ENCODE assay signal across 18 cellular contexts in genomic region chr5:180083529-180084060, GRCh38.
"Had no signal": no experiment of that assay in that cellular context is flagged by ENCODE, and none has a peak within 500 bp of the region (broad histone marks: within the 10 kb centered on the region; RNA-seq: fewer than 3 reads in every experiment).

No MANE protein-coding gene starts in this region.

- H3K9me3 ChIP-seq: body of pancreas, colonic mucosa, gastroesophageal sphincter, heart left ventricle, tibial artery had no signal

- H3K27ac ChIP-seq: colonic mucosa, gastroesophageal sphincter, heart left ventricle, tibial artery had no signal

- H3K9me3 Mint-ChIP-seq: activated CD4-positive, alpha-beta memory T cell treated with anti-CD3 and anti-CD28 coated beads for 36 hours; activated naive CD8-positive, alpha-beta T cell treated with anti-CD3 and anti-CD28 coated beads, Interleukin-2, amount 10 ng/mL, durations not matched to agents 7 days and 5 days; activated T-helper 1 cell treated with anti-CD3 and anti-CD28 coated beads, Interleukin-12 subunit alpha, Interleukin-12 subunit beta, Interleukin-2, Interleukin-4 antibody, amounts not matched to agents 30 ng/mL and 10 ng/mL and 1 ng/mL, durations not matched to agents 14 hours and 24 hours and 36 hours; nephron had no signal

- ATAC-seq: body of pancreas; gastroesophageal sphincter; heart left ventricle; stimulated activated naive CD8-positive, alpha-beta T cell treated with anti-CD3 and anti-CD28 coated beads, Interleukin-15, Interleukin-2, amounts not matched to agents 100 U/mL and 50 U/mL, for 24 hours had no signal

- H3K36me3 ChIP-seq: colonic mucosa, gastroesophageal sphincter, heart left ventricle, tibial artery had no signal

- H3K27ac Mint-ChIP-seq: activated CD4-positive, alpha-beta memory T cell treated with anti-CD3 and anti-CD28 coated beads for 36 hours; activated naive CD8-positive, alpha-beta T cell treated with anti-CD3 and anti-CD28 coated beads, Interleukin-2, amount 10 ng/mL, durations not matched to agents 7 days and 5 days; activated T-helper 1 cell treated with anti-CD3 and anti-CD28 coated beads, Interleukin-12 subunit alpha, Interleukin-12 subunit beta, Interleukin-2, Interleukin-4 antibody, amounts not matched to agents 30 ng/mL and 10 ng/mL and 1 ng/mL, durations not matched to agents 14 hours and 24 hours and 36 hours; progenitor cell of endocrine pancreas had no signal

- H3K36me3 Mint-ChIP-seq: activated CD4-positive, alpha-beta memory T cell treated with anti-CD3 and anti-CD28 coated beads for 36 hours; activated naive CD8-positive, alpha-beta T cell treated with anti-CD3 and anti-CD28 coated beads, Interleukin-2, amount 10 ng/mL, durations not matched to agents 7 days and 5 days had no signal

- H3K4me3 Mint-ChIP-seq: activated CD4-positive, alpha-beta memory T cell treated with anti-CD3 and anti-CD28 coated beads for 36 hours; activated naive CD8-positive, alpha-beta T cell treated with anti-CD3 and anti-CD28 coated beads, Interleukin-2, amount 10 ng/mL, durations not matched to agents 7 days and 5 days; activated T-helper 1 cell treated with anti-CD3 and anti-CD28 coated beads, Interleukin-12 subunit alpha, Interleukin-12 subunit beta, Interleukin-2, Interleukin-4 antibody, amounts not matched to agents 30 ng/mL and 10 ng/mL and 1 ng/mL, durations not matched to agents 14 hours and 24 hours and 36 hours; nephron had no signal

- H3K4me1 ChIP-seq: colonic mucosa, gastroesophageal sphincter, tibial artery had no signal

- H3K4me3 ChIP-seq: body of pancreas, colonic mucosa, gastroesophageal sphincter, heart left ventricle, tibial artery had no signal

- H3K27me3 ChIP-seq: body of pancreas, colonic mucosa had no signal

- DNase-seq: activated CD4-positive, alpha-beta memory T cell treated with anti-CD3 and anti-CD28 coated beads for 36 hours; activated CD4-positive, alpha-beta T cell treated with anti-CD3 and anti-CD28 coated beads for 4 hours; activated gamma-delta T cell treated with Interleukin-2 at 50 U/mL for 16 hours; activated naive CD8-positive, alpha-beta T cell treated with anti-CD3 and anti-CD28 coated beads, Interleukin-2, amount 10 ng/mL, durations not matched to agents 7 days and 5 days; activated T-cell treated with anti-CD3 and anti-CD28 coated beads for 4 hours; body of pancreas; central memory CD4-positive, alpha-beta T cell; colonic mucosa; heart left ventricle; mesenchymal stem cell; stimulated activated CD4-positive, alpha-beta T cell treated with anti-CD3 and anti-CD28 coated beads, Interleukin-2, amount 100 ng/mL, for 24 hours; stimulated activated naive CD8-positive, alpha-beta T cell treated with anti-CD3 and anti-CD28 coated beads, Interleukin-15, Interleukin-2, amounts not matched to agents 100 U/mL and 50 U/mL, for 24 hours; substantia nigra; tibial artery had no signal
